ENCODE assay signal across 15 cellular contexts in the genomic region with DNA sequence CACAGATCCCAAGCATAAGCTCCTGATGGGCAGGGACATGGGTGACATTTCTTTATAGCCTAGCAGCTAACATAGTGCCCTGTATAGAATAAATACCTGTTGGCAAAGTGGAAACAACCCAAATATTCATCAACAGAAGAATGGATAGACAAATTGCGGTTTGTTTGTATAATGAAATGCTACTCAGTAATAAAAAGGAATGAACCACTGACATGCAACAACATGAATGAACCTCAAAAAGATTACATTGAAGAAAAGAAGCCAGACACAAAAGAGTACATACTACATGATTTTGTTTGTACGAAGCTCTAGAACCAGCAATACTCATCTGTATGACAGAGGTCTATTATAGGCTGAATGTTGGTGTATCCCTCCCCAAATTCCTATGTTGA. TPM values are rescaled to one million over a fixed set of nuclear protein-coding genes. Genes with fewer than 3 reads are reported as not detected.
A peak's percentile ranks its signal among the peaks of the same experiment; 100 is the strongest.
DNase-seq lines count a peak whose midpoint lies in the region; ATAC-seq and TF ChIP-seq lines count a peak whose summit lies in the region.
"Had no signal": no experiment of that assay in that cellular context is flagged by ENCODE, and none has a peak within 500 bp of the region (broad histone marks: within the 10 kb centered on the region; RNA-seq: fewer than 3 reads in every experiment).

No MANE protein-coding gene starts in this region.

- no peak for TF ChIP-seq EP300 in tibial nerve (IDR thresholded peaks at IDR 0.05)

- TF ChIP-seq CTCF in PC-3 (conservative IDR thresholded peaks at IDR 0.05; ENCODE audit: low read depth, low read length) (no peak), breast epithelium (IDR thresholded peaks at IDR 0.05) (no peak), tibial nerve (IDR thresholded peaks at IDR 0.05) (no peak)

- CTCF ChIA-PET in PC-3 (lab: Charles Lee) = interaction anchor here (0.5 to 2.2 kb wide), 14 partner anchors 38 to 324 kb away, joined by 3 to 23 read pairs (median 4); no protein-coding TSS in a partner anchor

- H3K4me3 ChIP-seq in PC-3 (ENCODE audit: low read length) (no peak overlapping the region), breast epithelium (no peak overlapping the region), tibial nerve (no peak overlapping the region)

- H3K4me1 ChIP-seq in PC-3 (ENCODE audit: insufficient read depth, low read length) (peaks cover 15% of the 10 kb centered on the region), breast epithelium (peaks cover 0 to 5% of the 10 kb centered on the region in 2 donors), tibial nerve (peaks cover 0 to 28% (median 4%) of the 10 kb centered on the region in 4 donors)

- no peaks in the 10 kb centered on the region for H4K20me1 ChIP-seq in PC-3 (ENCODE audit: low read length)

- no peaks in the 10 kb centered on the region for H3K9me3 ChIP-seq in PC-3 (ENCODE audit: low read length)
- H3K9me3 ChIP-seq in breast epithelium = no peaks in the 10 kb centered on the region
- peaks cover 0 to 11% (median 0%) of the 10 kb centered on the region in 4 donors for H3K9me3 ChIP-seq in tibial nerve

- peak overlapping the region; percentile 26 for H3K4me2 ChIP-seq in PC-3 (ENCODE audit: low read length)

- no peaks in the 10 kb centered on the region for H3K36me3 ChIP-seq in PC-3 (ENCODE audit: low read depth, low read length)
- no peaks in the 10 kb centered on the region for H3K36me3 ChIP-seq in breast epithelium
- no peaks in the 10 kb centered on the region for H3K36me3 ChIP-seq in tibial nerve

- no peak overlapping the region for H3K9ac ChIP-seq in PC-3 (ENCODE audit: low read length)

- H2AFZ ChIP-seq in PC-3 (ENCODE audit: low read length) = peak overlapping the region; percentile 53

- H3K79me2 ChIP-seq in PC-3 (ENCODE audit: low read length) = no peaks in the 10 kb centered on the region

- WGBS in tibial nerve, 2 donors = 98% methylated on average over 2 of the region's 2 CpGs

- H3K9me2 ChIP-seq in PC-3 (replicated peaks; ENCODE audit: low read length) = no peaks in the 10 kb centered on the region

- intact Hi-C loops in PC-3 (cut with micrococcal nuclease) (loop anchor here (1.0 to 10.0 kb wide), 7 partner anchors 36 to 326 kb away; no protein-coding TSS in a partner anchor), breast epithelium (cut with DNase I; ENCODE audit: low total_unique reads) (no loop called here), head of caudate nucleus (cut with DNase I) (no loop called here)

- DNase-seq in PC-3 (no peak), breast epithelium (ENCODE audit: low spot score in 2 of 2) (no peak), tibial nerve (ENCODE audit: low spot score in 2 of 2) (no peak), NCI-H2081 (lab: John Stamatoyannopoulos, UW) (no peak), KG1 (lab: John Stamatoyannopoulos, UW) (no peak), head of caudate nucleus (no peak)
- DNase-seq: activated naive CD4-positive, alpha-beta T cell treated with anti-CD3 and anti-CD28 coated beads for 36 hours; AML-193; COR-L47; erythroblast; NCI-H187; stimulated activated CD4-positive, alpha-beta T cell treated with anti-CD3 and anti-CD28 coated beads, Interleukin-12 subunit alpha, Interleukin-12 subunit beta, amount 100 ng/mL, for 4 hours; T-helper 1 cell had no signal

- POLR2A ChIA-PET in PC-3 (lab: Charles Lee; ENCODE audit: unreplicated experiment) = interaction anchor here (0.5 to 0.7 kb wide), 2 partner anchors 100 to 344 kb away, joined by 3 read pairs; no protein-coding TSS in a partner anchor

- H3K27ac ChIP-seq in PC-3 (ENCODE audit: low read length) (peak overlapping the region; percentile 58), breast epithelium (peak overlapping the region; percentile 91 to 99), layer of hippocampus (ENCODE audit: low read depth, low read length) (peak overlapping the region; percentile 58), tibial nerve (peak overlapping the region; percentile 61 to 93 (median 80))

- no peaks in the 10 kb centered on the region for H3K27me3 ChIP-seq in PC-3 (ENCODE audit: low read length)
- no peaks in the 10 kb centered on the region for H3K27me3 ChIP-seq in breast epithelium
- no peaks in the 10 kb centered on the region for H3K27me3 ChIP-seq in layer of hippocampus (ENCODE audit: control insufficient read depth, insufficient read depth, low read length)
- H3K27me3 ChIP-seq in tibial nerve = no peaks in the 10 kb centered on the region

- BruUV-seq in PC-3 (replicated peaks; lab: Mats Ljungman, UMichigan) = TSS peak; percentile 58

- no peak for TF ChIP-seq POLR2A in breast epithelium (IDR thresholded peaks at IDR 0.05)
- TF ChIP-seq POLR2A in tibial nerve (IDR thresholded peaks at IDR 0.05) = no peak

- H3F3A ChIP-seq in PC-3 (ENCODE audit: low read length, unreplicated experiment) = no peaks in the 10 kb centered on the region

- ATAC-seq in PC-3 = no peak

RNA-seq across cellular contexts. Expression of a gene that starts 33.6 kb away (rescaled TPM):
- total RNA-seq in PC-3 (2014; rRNA removed) (not detected in 2 replicates), breast epithelium (100 to 1,000 TPM in 2 of 3 donors, 10 to 100 TPM in 1; 68.5 to 492 (median 215) TPM), tibial nerve (100 to 1,000 TPM; 386 to 830 (median 768) TPM)
- total RNA-seq: activated naive CD4-positive, alpha-beta T cell treated with anti-CD3 and anti-CD28 coated beads for 36 hours; H1 had no signal

Comparison
In these comparisons a context has a peak if more than half of its experiments do, and no peak if none do; other contexts are left out.
1. RNA of a gene that starts 33.6 kb away (total RNA-seq): 386 to 830 TPM in tibial nerve and 68.5 to 492 TPM in breast epithelium; not detected in PC-3; every median in the first group is over 10 times any median in the second.
2. Peak in every context shown above with its lines, with median percentiles within 50 percentile points of each other: H3K27ac ChIP-seq.